Comparison of ENCODE assay signal across 24 cellular contexts in genomic region chr9:30815585-30815984, GRCh38.
A peak's percentile ranks its signal among the peaks of the same experiment; 100 is the strongest.
DNase-seq lines count a peak whose midpoint lies in the region; ATAC-seq and TF ChIP-seq lines count a peak whose summit lies in the region.
"Had no signal": no experiment of that assay in that cellular context is flagged by ENCODE, and none has a peak within 500 bp of the region (broad histone marks: within the 10 kb centered on the region; RNA-seq: fewer than 3 reads in every experiment).

No MANE protein-coding gene starts in this region.

- H3K36me3 Mint-ChIP-seq in WTC11: peaks cover 6% of the 10 kb centered on the region
- H3K36me3 Mint-ChIP-seq in nephron (ENCODE audit: low read depth): no peaks in the 10 kb centered on the region
- H3K36me3 Mint-ChIP-seq: CD8-positive, alpha-beta memory T cell had no signal

- POLR2A ChIA-PET in WTC11 (lab: Charles Lee): no interaction called here

- no peaks in the 10 kb centered on the region for H3K4me1 ChIP-seq in iPS DF 6.9 (ENCODE audit: control insufficient read depth, insufficient read depth, low read length)
- H3K4me1 ChIP-seq in mesenchymal stem cell (ENCODE audit: control insufficient read depth, insufficient read depth, low read depth, low read length): no peaks in the 10 kb centered on the region

- no peak overlapping the region for H4K8ac ChIP-seq in mesenchymal stem cell (ENCODE audit: low read length)

- H3K9me3 ChIP-seq in iPS DF 6.9 (ENCODE audit: control insufficient read depth, insufficient read depth, low read length) (no peaks in the 10 kb centered on the region), mesenchymal stem cell (ENCODE audit: control insufficient read depth, low read length) (no peaks in the 10 kb centered on the region)
- H3K9me3 ChIP-seq: MG63 had no signal

- H3K9me3 Mint-ChIP-seq in WTC11 (peaks cover 13% of the 10 kb centered on the region), nephron (peaks cover 3% of the 10 kb centered on the region)

- no peaks in the 10 kb centered on the region for H3K36me3 ChIP-seq in iPS DF 6.9 (ENCODE audit: control insufficient read depth, insufficient read depth, low read length)
- no peaks in the 10 kb centered on the region for H3K36me3 ChIP-seq in mesenchymal stem cell (ENCODE audit: control insufficient read depth in 1 of 2, insufficient read depth in 2 of 2, low read depth in 1 of 2, low read length in 2 of 2)
- H3K36me3 ChIP-seq: MG63 had no signal

- H3K4me3 Mint-ChIP-seq in WTC11 (no peak overlapping the region), nephron (no peak overlapping the region)
- H3K4me3 Mint-ChIP-seq: CD8-positive, alpha-beta memory T cell had no signal

- no peak overlapping the region for H3K23ac ChIP-seq in mesenchymal stem cell (ENCODE audit: low read length in 2 of 2)

- H3K4ac ChIP-seq in mesenchymal stem cell (ENCODE audit: low read depth in 1 of 2, low read length in 2 of 2): no peak overlapping the region

- H2BK120ac ChIP-seq in mesenchymal stem cell (ENCODE audit: low read depth, low read length): no peak overlapping the region

- CTCF ChIA-PET in WTC11 (lab: Charles Lee): no interaction called here

- H3K18ac ChIP-seq in mesenchymal stem cell (ENCODE audit: low read depth in 1 of 2, low read length in 2 of 2): no peak overlapping the region

- no peak overlapping the region for H4K91ac ChIP-seq in mesenchymal stem cell (ENCODE audit: low read length)

- no peaks in the 10 kb centered on the region for H3K79me1 ChIP-seq in mesenchymal stem cell (replicated peaks; ENCODE audit: low read length, poor library complexity, severe bottlenecking)

- no peak for TF ChIP-seq CTCF in WTC11 (IDR thresholded peaks at IDR 0.05)
- no peak for TF ChIP-seq CTCF in nephron (IDR thresholded peaks at IDR 0.05; ENCODE audit: unreplicated experiment in 3 of 3)

- H3K27ac Mint-ChIP-seq in WTC11 (no peak overlapping the region), nephron (peak overlapping the region; percentile 13 to 38 (median 29))
- H3K27ac Mint-ChIP-seq: CD8-positive, alpha-beta memory T cell had no signal

- no peak overlapping the region for H3K14ac ChIP-seq in mesenchymal stem cell (ENCODE audit: low read length in 2 of 2)

- no peak overlapping the region for H2BK15ac ChIP-seq in mesenchymal stem cell (ENCODE audit: low read depth, poor library complexity, severe bottlenecking)

- H3K27ac ChIP-seq in iPS DF 6.9 (ENCODE audit: low read length) (no peak overlapping the region), mesenchymal stem cell (ENCODE audit: low read length, poor library complexity, severe bottlenecking) (no peak overlapping the region)
- H3K27ac ChIP-seq: HL-60 had no signal

- DNase-seq in A172 (ENCODE audit: low spot score): peak; percentile 14
- DNase-seq in WTC11 (ENCODE audit: low spot score): no peak
- DNase-seq in iPS DF 6.9 (ENCODE audit: low read depth, low spot score): peak; percentile 7
- DNase-seq in ureter (ENCODE audit: low spot score): no peak
- no peak for DNase-seq in NCI-H1105 treated with DMSO at 0.1 percent for 48 hours (lab: John Stamatoyannopoulos, UW)
- DNase-seq in mesenchymal stem cell: no peak
- DNase-seq: 8988T; AML-193; C1 segment of cervical spinal cord; Calu3; CD8-positive, alpha-beta memory T cell; DMS153; HCEC 1CT; MG63; NCI-H1417 treated with DMSO at 0.1 percent for 48 hours; NCI-H187; NCI-H446 treated with DMSO at 0.1 percent for 48 hours; NCI-H526 treated with DMSO at 0.1 percent for 48 hours; Right ventricle myocardium superior had no signal

- no peak overlapping the region for H3K9ac ChIP-seq in mesenchymal stem cell (ENCODE audit: low read length)

- H2BK5ac ChIP-seq in mesenchymal stem cell (ENCODE audit: low read depth, low read length, poor library complexity, severe bottlenecking): no peak overlapping the region

- H3K4me1 Mint-ChIP-seq in WTC11 (peaks cover 15% of the 10 kb centered on the region), nephron (peaks cover 11% of the 10 kb centered on the region)
- H3K4me1 Mint-ChIP-seq: CD8-positive, alpha-beta memory T cell had no signal

- H3K27me3 Mint-ChIP-seq in WTC11 (ENCODE audit: low read depth) (peaks cover 5% of the 10 kb centered on the region), nephron (ENCODE audit: low read depth) (peaks cover 4% of the 10 kb centered on the region)
- H3K27me3 Mint-ChIP-seq: CD8-positive, alpha-beta memory T cell had no signal

- no peak overlapping the region for H3K4me3 ChIP-seq in iPS DF 6.9 (ENCODE audit: low read length)
- no peak overlapping the region for H3K4me3 ChIP-seq in mesenchymal stem cell (ENCODE audit: insufficient read depth in 1 of 2, low read depth in 1 of 2, low read length in 2 of 2)
- H3K4me3 ChIP-seq: K562, MG63 had no signal

- no peak overlapping the region for H2AFZ ChIP-seq in mesenchymal stem cell (ENCODE audit: low read depth, low read length)

- no CpG with 5 or more reads among the region's 2 CpGs for WGBS in iPS DF 6.9 (ENCODE audit: insufficient coverage, insufficient read length)
- no CpG with 5 or more reads among the region's 2 CpGs for WGBS in mesenchymal stem cell

- ATAC-seq in WTC11 (peak; percentile 46; the same call in 1 of the 2 replicates), GM19328 (IDR thresholded peaks at IDR 0.05; ENCODE audit: unreplicated experiment) (no peak)
- ATAC-seq: HepG2, K562 had no signal

- H3K27me3 ChIP-seq in iPS DF 6.9 (ENCODE audit: control insufficient read depth, insufficient read depth, low read length) (no peaks in the 10 kb centered on the region), mesenchymal stem cell (ENCODE audit: control insufficient read depth in 1 of 2, insufficient read depth in 1 of 2, low read length in 2 of 2) (no peaks in the 10 kb centered on the region)
- H3K27me3 ChIP-seq: MG63 had no signal

- no peak overlapping the region for H3K4me2 ChIP-seq in mesenchymal stem cell (ENCODE audit: low read length, poor library complexity, severe bottlenecking)

- no peak overlapping the region for H2AK5ac ChIP-seq in mesenchymal stem cell (ENCODE audit: low read length, severe bottlenecking)

- H2BK12ac ChIP-seq in mesenchymal stem cell (ENCODE audit: low read length in 2 of 2): no peak overlapping the region

TF ChIP-seq in WTC11, 78 proteins besides CTCF, POLR2A, EP300 and RAD21:
- no peak for TF ChIP-seq CBFB (CRISPR knock-in tag; IDR thresholded peaks at IDR 0.05; ENCODE audit: low read depth)
- no peak for TF ChIP-seq E2F1 (CRISPR knock-in tag; IDR thresholded peaks at IDR 0.05)
- TF ChIP-seq SP1 (CRISPR knock-in tag; conservative IDR thresholded peaks at IDR 0.05): no peak
- TF ChIP-seq USF2 (CRISPR knock-in tag; IDR thresholded peaks at IDR 0.05): peak; percentile 40; the same call in 1 of the 2 replicates
- TF ChIP-seq USF1 (CRISPR knock-in tag; IDR thresholded peaks at IDR 0.05): 0 out of 2 replicates have a peak, but pooled peaks have one; percentile 48
- TF ChIP-seq FOXP1 (CRISPR knock-in tag; IDR thresholded peaks at IDR 0.05; ENCODE audit: borderline replicate concordance): no peak
- no peak for TF ChIP-seq NFYB (CRISPR knock-in tag; conservative IDR thresholded peaks at IDR 0.05; ENCODE audit: low read depth)
- no peak for TF ChIP-seq GABPB1 (CRISPR knock-in tag; IDR thresholded peaks at IDR 0.05)

Comparison
In these comparisons a context has a peak if more than half of its experiments do, and no peak if none do; other contexts are left out.
1. DNase-seq: peak in A172 (single experiment) and iPS DF 6.9 (single experiment); none in WTC11 (single experiment), ureter (single experiment), NCI-H1105 treated with DMSO at 0.1 percent for 48 hours (single experiment) and mesenchymal stem cell (single experiment).